In genomic region chr19:56270676-56271075, GRCh38 we compare ENCODE assay signal across 2 cellular contexts.
TF ChIP-seq lines count a peak whose summit lies in the region.

No MANE protein-coding gene starts in this region.

TF ChIP-seq in IMR-90, 13 proteins besides CTCF, POLR2A, EP300 and RAD21:
- no peak for TF ChIP-seq CHD1 (IDR thresholded peaks at IDR 0.05; ENCODE audit: low read depth, low read length)
- TF ChIP-seq NFE2L2 (IDR thresholded peaks at IDR 0.05; ENCODE audit: low read depth, low read length) = no peak
- TF ChIP-seq MXI1 (IDR thresholded peaks at IDR 0.05; ENCODE audit: borderline replicate concordance, low read depth, low read length) = no peak
- no peak for TF ChIP-seq SMC3 (IDR thresholded peaks at IDR 0.05; ENCODE audit: low read depth, low read length)
- no peak for TF ChIP-seq FOS (IDR thresholded peaks at IDR 0.05; ENCODE audit: low read depth, low read length)
- TF ChIP-seq CEBPB (IDR thresholded peaks at IDR 0.05; ENCODE audit: low read depth, low read length) = no peak
- TF ChIP-seq RFX5 (IDR thresholded peaks at IDR 0.05; ENCODE audit: low read depth, low read length) = no peak
- TF ChIP-seq RCOR1 (IDR thresholded peaks at IDR 0.05; ENCODE audit: insufficient replicate concordance, low read length) = no peak
- TF ChIP-seq BHLHE40 (IDR thresholded peaks at IDR 0.05; ENCODE audit: low read depth, low read length) = no peak
- TF ChIP-seq MAFK (IDR thresholded peaks at IDR 0.05; ENCODE audit: low read depth, low read length) = no peak
- TF ChIP-seq ELK1 (IDR thresholded peaks at IDR 0.05; ENCODE audit: borderline replicate concordance, low read depth, low read length) = no peak
- TF ChIP-seq USF2 (IDR thresholded peaks at IDR 0.05; ENCODE audit: low read depth, low read length) = no peak
- TF ChIP-seq MAZ (IDR thresholded peaks at IDR 0.05; ENCODE audit: borderline replicate concordance, low read depth, low read length) = no peak

TF ChIP-seq in K562, 482 proteins besides CTCF, POLR2A, EP300 and RAD21 (continues in another document):
- 0 out of 2 replicates have a peak, but pooled peaks have one; percentile 43 for TF ChIP-seq TFAP4 (CRISPR knock-in tag; IDR thresholded peaks at IDR 0.05; ENCODE audit: borderline replicate concordance)
- no peak for TF ChIP-seq HBP1 (CRISPR knock-in tag; IDR thresholded peaks at IDR 0.05)
- no peak for TF ChIP-seq ERF (CRISPR knock-in tag; IDR thresholded peaks at IDR 0.05)
- no peak for TF ChIP-seq ZBTB2 (IDR thresholded peaks at IDR 0.05)
- no peak for TF ChIP-seq ZNF277 (CRISPR knock-in tag; IDR thresholded peaks at IDR 0.05; ENCODE audit: borderline replicate concordance)
- no peak for TF ChIP-seq HMG20A (CRISPR knock-in tag; conservative IDR thresholded peaks at IDR 0.05)
- no peak for TF ChIP-seq ZNF639 (CRISPR knock-in tag; conservative IDR thresholded peaks at IDR 0.05 in 1 of 2, IDR thresholded peaks at IDR 0.05 in 1 of 2)
- peak; percentile 86 for TF ChIP-seq FOSL1 (tag; conservative IDR thresholded peaks at IDR 0.05)
- TF ChIP-seq RERE (CRISPR knock-in tag; IDR thresholded peaks at IDR 0.05; ENCODE audit: borderline replicate concordance) = no peak
- TF ChIP-seq TEAD4 (IDR thresholded peaks at IDR 0.05; ENCODE audit: low read length) = peak; percentile 60; the same call in 1 of the 2 replicates
- no peak for TF ChIP-seq TEAD4 (CRISPR knock-in tag; IDR thresholded peaks at IDR 0.05; ENCODE audit: borderline replicate concordance)
- TF ChIP-seq HNRNPH1 (optimal IDR thresholded peaks at IDR 0.05; ENCODE audit: low read depth, low read length) = no peak
- TF ChIP-seq GTF2F1 (IDR thresholded peaks at IDR 0.05; ENCODE audit: low read depth, low read length) = no peak
- no peak for TF ChIP-seq TFAM (CRISPR knock-in tag; conservative IDR thresholded peaks at IDR 0.05)
- 0 out of 2 replicates have a peak, but pooled peaks have one; percentile 13 for TF ChIP-seq JUND (IDR thresholded peaks at IDR 0.05; ENCODE audit: borderline replicate concordance, low read depth, low read length)
- no peak for TF ChIP-seq JUND (tag; IDR thresholded peaks at IDR 0.05; ENCODE audit: borderline replicate concordance, low read depth, low read length)
- TF ChIP-seq TCF3 (CRISPR knock-in tag; IDR thresholded peaks at IDR 0.05) = peak; percentile 72
- TF ChIP-seq CBFA2T2 (conservative IDR thresholded peaks at IDR 0.05) = 0 out of 2 replicates have a peak, but pooled peaks have one; percentile 19
- TF ChIP-seq CEBPZ (IDR thresholded peaks at IDR 0.05; ENCODE audit: borderline replicate concordance, low read depth, low read length) = no peak
- no peak for TF ChIP-seq TFE3 (CRISPR knock-in tag; IDR thresholded peaks at IDR 0.05)
- TF ChIP-seq REST (CRISPR knock-in tag; IDR thresholded peaks at IDR 0.05; ENCODE audit: low read depth) = no peak
- TF ChIP-seq LCOR (CRISPR knock-in tag; IDR thresholded peaks at IDR 0.05) = 0 out of 2 replicates have a peak, but pooled peaks have one; percentile 57
- TF ChIP-seq DACH1 (IDR thresholded peaks at IDR 0.05; ENCODE audit: partially characterized antibody) = no peak
- peak; percentile 14; the same call in 1 of the 2 replicates for TF ChIP-seq KLF16 (IDR thresholded peaks at IDR 0.05)
- peak; percentile 45 for TF ChIP-seq ARID1B (IDR thresholded peaks at IDR 0.05)
